In genomic region chr3:84573962-84574361, GRCh38 we compare ENCODE assay signal across 29 cellular contexts.
A peak's percentile ranks its signal among the peaks of the same experiment; 100 is the strongest.
DNase-seq lines count a peak whose midpoint lies in the region; ATAC-seq, FAIRE-seq and TF ChIP-seq lines count a peak whose summit lies in the region.
"Had no signal": no experiment of that assay in that cellular context is flagged by ENCODE, and none has a peak within 500 bp of the region (broad histone marks: within the 10 kb centered on the region; RNA-seq: fewer than 3 reads in every experiment).

No MANE protein-coding gene starts in this region.

- DNase-seq in HepG2 (ENCODE audit: low spot score) (no peak), right lobe of liver (no peak)
- DNase-seq: 8988T; ACHN; AML-193; BE2C; C1 segment of cervical spinal cord; Caco-2; Calu3; CD4-positive, alpha-beta memory T cell; CD4-positive, alpha-beta T cell; CD4-positive, CD25-positive, alpha-beta regulatory T cell; CD8-positive, alpha-beta memory T cell; CD8-positive, alpha-beta T cell; COR-L47; DMS 273 treated with DMSO at 0.1 percent for 48 hours; DMS153; DMS53; DMS79; DMS79 treated with DMSO at 0.1 percent for 48 hours; DND-41; EL had no signal

- no peaks in the 10 kb centered on the region for H3K4me1 ChIP-seq in HepG2 (ENCODE audit: insufficient read depth, low read length)
- no peaks in the 10 kb centered on the region for H3K4me1 ChIP-seq in right lobe of liver
- H3K4me1 ChIP-seq: A549; BE2C; BLaER1; BLaER1 treated with 17β-estradiol and CSF1 and Interleukin-3, amounts not matched to agents 10 nM and 100 nM; Caco-2 had no signal

- no peak overlapping the region for H3K4me2 ChIP-seq in HepG2 (ENCODE audit: low read depth, low read length)
- H3K4me2 ChIP-seq: A549; BLaER1; BLaER1 treated with 17β-estradiol and CSF1 and Interleukin-3, amounts not matched to agents 10 nM and 100 nM had no signal

- H3K4me3 ChIP-seq in HepG2 (replicated peaks in 1 of 3; ENCODE audit: insufficient read depth in 1 of 3, low read depth in 2 of 3, low read length in 3 of 3) (no peak overlapping the region), right lobe of liver (no peak overlapping the region)
- H3K4me3 ChIP-seq: A549; BLaER1; BLaER1 treated with 17β-estradiol and CSF1 and Interleukin-3, amounts not matched to agents 10 nM and 100 nM had no signal

- H3K9me3 ChIP-seq in HepG2 (ENCODE audit: low read length), result peaks cover 11% of the 10 kb centered on the region; the same call in 1 of the 2 replicates
- no peaks in the 10 kb centered on the region for H3K9me3 ChIP-seq in right lobe of liver
- H3K9me3 ChIP-seq: A549, BE2C, Caco-2 had no signal

- CTCF ChIA-PET in HepG2 (lab: Yijun Ruan, JAX; ENCODE audit: low intra/inter-chr PET ratio, low total read pairs), result no interaction called here

- no peak overlapping the region for H2AFZ ChIP-seq in HepG2 (ENCODE audit: low read length)

- TF ChIP-seq CTCF in HepG2 (CRISPR knock-in tag; IDR thresholded peaks at IDR 0.05) (no peak), right lobe of liver (IDR thresholded peaks at IDR 0.05) (no peak)

- in situ Hi-C loops in HepG2 (cut with HindIII; ENCODE audit: extremely low pct_ligation_motif_present, low pct_unique_long_range_greater_than_20kb), result no loop called here

- TF ChIP-seq POLR2A in HepG2 (IDR thresholded peaks at IDR 0.05; ENCODE audit: insufficient read depth in 1 of 2, low read depth in 2 of 2, low read length in 2 of 2) (no peak), right lobe of liver (IDR thresholded peaks at IDR 0.05) (no peak)

- ATAC-seq in HepG2 (no peak), right lobe of liver (no peak)
- ATAC-seq: A549; CD8-positive, alpha-beta T cell had no signal

- no peaks in the 10 kb centered on the region for H3K27me3 ChIP-seq in HepG2 (ENCODE audit: control insufficient read depth in 1 of 2, insufficient read depth in 2 of 2, low read length in 2 of 2)
- no peaks in the 10 kb centered on the region for H3K27me3 ChIP-seq in right lobe of liver
- H3K27me3 ChIP-seq: BE2C; BLaER1; BLaER1 treated with 17β-estradiol and CSF1 and Interleukin-3, amounts not matched to agents 10 nM and 100 nM had no signal

- no peaks in the 10 kb centered on the region for H3K36me3 ChIP-seq in HepG2 (replicated peaks in 1 of 2; ENCODE audit: control insufficient read depth in 1 of 2, insufficient read depth in 2 of 2, low read length in 2 of 2)
- H3K36me3 ChIP-seq in right lobe of liver, result no peaks in the 10 kb centered on the region
- H3K36me3 ChIP-seq: BE2C; BLaER1; BLaER1 treated with 17β-estradiol and CSF1 and Interleukin-3, amounts not matched to agents 10 nM and 100 nM had no signal

- 0% methylated on average over 1 of the region's 1 CpG for WGBS in HepG2 (ENCODE audit: low lambda C conversion rate)
- WGBS in right lobe of liver (ENCODE audit: insufficient coverage, low coverage, low lambda C conversion rate, missing lambda C conversion rate), result 50% methylated on average over 1 of the region's 1 CpG

- no peaks in the 10 kb centered on the region for H4K20me1 ChIP-seq in HepG2 (ENCODE audit: insufficient read depth, low read length)
- H4K20me1 ChIP-seq: BLaER1; BLaER1 treated with 17β-estradiol and CSF1 and Interleukin-3, amounts not matched to agents 10 nM and 100 nM had no signal

- H3K27ac ChIP-seq in HepG2 (ENCODE audit: extremely low read length, insufficient read depth, low read length), result no peak overlapping the region
- no peak overlapping the region for H3K27ac ChIP-seq in right lobe of liver
- H3K27ac ChIP-seq: 22Rv1; A549; BLaER1; BLaER1 treated with 17β-estradiol and CSF1 and Interleukin-3, amounts not matched to agents 10 nM and 100 nM; C4-2B had no signal

- no TSS peak for BruUV-seq in HepG2 (replicated peaks; lab: Mats Ljungman, UMichigan)

- intact Hi-C loops in HepG2 (cut with micrococcal nuclease; ENCODE audit: unreplicated experiment), result no loop called here
- intact Hi-C loops in right lobe of liver (cut with DNase I), result no loop called here

- TF ChIP-seq EP300 in HepG2 (IDR thresholded peaks at IDR 0.05; ENCODE audit: low read depth in 2 of 2, low read length in 2 of 2), result no peak
- no peak for TF ChIP-seq EP300 in HepG2 (CRISPR knock-in tag; IDR thresholded peaks at IDR 0.05; ENCODE audit: borderline replicate concordance)

- no peak overlapping the region for H3K9ac ChIP-seq in HepG2 (ENCODE audit: insufficient read depth, low read depth, low read length)
- H3K9ac ChIP-seq: BLaER1; BLaER1 treated with 17β-estradiol and CSF1 and Interleukin-3, amounts not matched to agents 10 nM and 100 nM had no signal

- POLR2A ChIA-PET in HepG2 (lab: Yijun Ruan, JAX), result no interaction called here

- no peaks in the 10 kb centered on the region for H3K79me2 ChIP-seq in HepG2 (ENCODE audit: insufficient read depth, low read length)

- no peak for FAIRE-seq in HepG2 (lab: Jason Lieb, UNC)
- FAIRE-seq: A204.1, A549, D721Med had no signal

- TF ChIP-seq RAD21 in HepG2 (CRISPR knock-in tag; IDR thresholded peaks at IDR 0.05), result no peak

TF ChIP-seq in HepG2, 621 proteins besides CTCF, POLR2A, EP300 and RAD21:
- peak; percentile 97 for TF ChIP-seq MNT (IDR thresholded peaks at IDR 0.05)
- no peak for TF ChIP-seq IRF2 (CRISPR knock-in tag; IDR thresholded peaks at IDR 0.05)
